Comparison of ENCODE assay signal across 8 cellular contexts in the genomic region with DNA sequence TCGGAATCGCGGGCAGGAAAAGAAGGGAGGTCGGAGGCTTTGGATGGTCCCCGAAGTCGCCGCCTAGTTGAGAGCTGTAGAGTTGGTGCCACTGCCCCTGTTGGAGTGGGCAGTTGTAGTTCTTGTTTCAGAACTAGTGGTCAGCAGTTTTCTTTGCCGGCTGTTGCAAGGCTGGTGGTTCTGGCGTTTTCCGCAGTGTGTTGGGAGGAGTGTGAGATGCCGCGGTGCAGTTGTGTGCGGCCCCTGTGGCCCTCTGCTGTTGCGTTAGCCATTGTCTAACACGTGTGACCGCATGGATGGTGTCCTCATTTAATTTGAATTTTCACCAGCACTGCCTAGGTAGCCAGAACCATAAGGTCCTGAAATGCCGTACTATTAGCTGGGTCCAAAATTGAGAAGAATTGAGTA. TPM values are rescaled to one million over a fixed set of nuclear protein-coding genes. Genes with fewer than 3 reads are reported as not detected.
A peak's percentile ranks its signal among the peaks of the same experiment; 100 is the strongest.
DNase-seq lines count a peak whose midpoint lies in the region; ATAC-seq and TF ChIP-seq lines count a peak whose summit lies in the region.

No MANE protein-coding gene starts in this region.

- peaks cover 61% of the 10 kb centered on the region for H3K79me2 ChIP-seq in GM23338 (replicated peaks; ENCODE audit: insufficient read depth)

- H3K36me3 Mint-ChIP-seq in GM23338 (ENCODE audit: low read depth) = peaks cover 24% of the 10 kb centered on the region; the same call in 2 of the 3 replicates
- H3K36me3 Mint-ChIP-seq in T-cell = peaks cover 21% of the 10 kb centered on the region

- peaks cover 56% of the 10 kb centered on the region for H4K20me1 ChIP-seq in GM23338 (replicated peaks; ENCODE audit: insufficient read depth)

- H3K4me3 Mint-ChIP-seq in GM23338 (peak overlapping the region; percentile 98), T-cell (peak overlapping the region; percentile 93 to 94 (median 94))

- H3K4me1 Mint-ChIP-seq in GM23338 (peaks cover 39% of the 10 kb centered on the region), T-cell (peaks cover 60 to 72% (median 65%) of the 10 kb centered on the region in 3 donors)

- peak overlapping the region; percentile 99 for H3K4me2 ChIP-seq in GM23338

- no peaks in the 10 kb centered on the region for H3K36me3 ChIP-seq in GM23338 (ENCODE audit: insufficient read depth)

- H3K27ac Mint-ChIP-seq in GM23338 (peak overlapping the region; percentile 98), T-cell (peak overlapping the region; percentile 91)

- CTCF ChIA-PET in T-cell (lab: Charles Lee) = no interaction called here

- DNase-seq in GM23338 (ENCODE audit: low spot score) (no peak), T-cell (no peak), foreskin keratinocyte (no peak), pons (ENCODE audit: low spot score) (peak; percentile 56), D341Med (ENCODE audit: low spot score) (no peak), NCI-H345 treated with DMSO at 0.1 percent for 48 hours (lab: John Stamatoyannopoulos, UW; ENCODE audit: unreplicated experiment) (no peak), NCI-H510A (lab: John Stamatoyannopoulos, UW) (no peak)
- DNase-seq in activated effector memory CD4-positive, alpha-beta T cell treated with Interleukin-2 at 50 U/mL for 16 hours = no peak

- H3K4me1 ChIP-seq in GM23338 (ENCODE audit: insufficient read depth) (peaks cover 23% of the 10 kb centered on the region), foreskin keratinocyte (peaks cover 39% of the 10 kb centered on the region)

- TF ChIP-seq CTCF in GM23338 (conservative IDR thresholded peaks at IDR 0.05; ENCODE audit: low read depth in 2 of 2) = no peak
- no peak for TF ChIP-seq CTCF in foreskin keratinocyte (conservative IDR thresholded peaks at IDR 0.05)

- peaks cover 22% of the 10 kb centered on the region for H3K27me3 Mint-ChIP-seq in GM23338 (ENCODE audit: insufficient read depth, low read depth, poor library complexity)
- no peaks in the 10 kb centered on the region for H3K27me3 Mint-ChIP-seq in T-cell

- H3K9me3 Mint-ChIP-seq in GM23338 (no peaks in the 10 kb centered on the region), T-cell (no peaks in the 10 kb centered on the region)

- POLR2A ChIA-PET in T-cell (lab: Charles Lee) = interaction anchor here in 1 of 2 donors (0.6 to 2.2 kb wide), 3 partner anchors 15 to 1383 kb away, joined by 3 to 5 read pairs (median 4); no protein-coding TSS in a partner anchor

- peak overlapping the region; percentile 93 for H3K4me3 ChIP-seq in GM23338

- no peaks in the 10 kb centered on the region for H3F3A ChIP-seq in GM23338 (replicated peaks; ENCODE audit: low read depth)

- no peak; the same call in 2 of the 3 replicates for ATAC-seq in GM23338
- ATAC-seq in T-cell (replicated peaks in 1 of 4) = no peak
- no peak for ATAC-seq in foreskin keratinocyte

- H3K27ac ChIP-seq in GM23338 (ENCODE audit: low read depth) = no peak overlapping the region
- H3K27ac ChIP-seq in foreskin keratinocyte = peak overlapping the region; percentile 95

- H3K27me3 ChIP-seq in GM23338 (ENCODE audit: insufficient read depth) = peaks cover 30% of the 10 kb centered on the region
- no peaks in the 10 kb centered on the region for H3K27me3 ChIP-seq in foreskin keratinocyte

- no peaks in the 10 kb centered on the region for H3K9me2 ChIP-seq in GM23338 (ENCODE audit: insufficient read depth)

- no peak overlapping the region for H2AFZ ChIP-seq in GM23338

TF ChIP-seq in GM23338, 12 proteins besides CTCF, POLR2A, EP300 and RAD21 (continues in another document):
- TF ChIP-seq, protein P1, sequence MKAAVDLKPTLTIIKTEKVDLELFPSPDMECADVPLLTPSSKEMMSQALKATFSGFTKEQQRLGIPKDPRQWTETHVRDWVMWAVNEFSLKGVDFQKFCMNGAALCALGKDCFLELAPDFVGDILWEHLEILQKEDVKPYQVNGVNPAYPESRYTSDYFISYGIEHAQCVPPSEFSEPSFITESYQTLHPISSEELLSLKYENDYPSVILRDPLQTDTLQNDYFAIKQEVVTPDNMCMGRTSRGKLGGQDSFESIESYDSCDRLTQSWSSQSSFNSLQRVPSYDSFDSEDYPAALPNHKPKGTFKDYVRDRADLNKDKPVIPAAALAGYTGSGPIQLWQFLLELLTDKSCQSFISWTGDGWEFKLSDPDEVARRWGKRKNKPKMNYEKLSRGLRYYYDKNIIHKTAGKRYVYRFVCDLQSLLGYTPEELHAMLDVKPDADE (IDR thresholded peaks at IDR 0.05) = no peak
- no peak for TF ChIP-seq JUNB (IDR thresholded peaks at IDR 0.05; ENCODE audit: unreplicated experiment)
- no peak for TF ChIP-seq ZNF114 (CRISPR knock-in tag; IDR thresholded peaks at IDR 0.05)
- TF ChIP-seq ZNF331 (CRISPR knock-in tag; IDR thresholded peaks at IDR 0.05; ENCODE audit: low read depth) = no peak
- no peak for TF ChIP-seq CREB1 (CRISPR knock-in tag; IDR thresholded peaks at IDR 0.05; ENCODE audit: low read depth)
- TF ChIP-seq NANOG (IDR thresholded peaks at IDR 0.05; ENCODE audit: borderline replicate concordance) = no peak
- TF ChIP-seq EZH2 (IDR thresholded peaks at IDR 0.05; ENCODE audit: low read depth, unreplicated experiment) = no peak

RNA-seq across cellular contexts. Expression of a gene that starts 1.4 kb away (rescaled TPM):
- 199 and 210 TPM in 2 replicates for total RNA-seq in GM23338 (2014; rRNA removed; shearing (Covaris generic))
- polyA plus RNA-seq in GM23338 (2016; fragmentation: Nextera tagmentation; extraction: Ambion mirVana) (292 and 306 TPM in 2 replicates), foreskin keratinocyte (384 and 386 TPM in 2 replicates)
- total RNA-seq in T-cell (100 to 1,000 TPM; 232 to 309 (median 258) TPM), foreskin keratinocyte (273 and 306 TPM in 2 replicates)

RNA-seq across cellular contexts. Expression of a gene that starts 19.2 kb away (rescaled TPM):
- 11.3 and 14.0 TPM in 2 replicates for total RNA-seq in GM23338 (2014; rRNA removed; shearing (Covaris generic))
- polyA plus RNA-seq in GM23338 (2016; fragmentation: Nextera tagmentation; extraction: Ambion mirVana) = 67.6 and 75.9 TPM in 2 replicates
- total RNA-seq in T-cell = 10 to 100 TPM; 19.7 to 34.0 (median 32.3) TPM
- 21.2 and 22.8 TPM in 2 replicates for total RNA-seq in foreskin keratinocyte
- polyA plus RNA-seq in foreskin keratinocyte = 32.8 and 34.0 TPM in 2 replicates

RNA-seq across cellular contexts. Expression of a gene that starts 25.2 kb away (rescaled TPM):
- 81.2 and 92.4 TPM in 2 replicates for total RNA-seq in GM23338 (2014; rRNA removed; shearing (Covaris generic))
- 172 and 182 TPM in 2 replicates for polyA plus RNA-seq in GM23338 (2016; fragmentation: Nextera tagmentation; extraction: Ambion mirVana)
- total RNA-seq in T-cell = 10 to 100 TPM; 49.7 to 63.5 (median 55.9) TPM
- 73.6 and 77.5 TPM in 2 replicates for total RNA-seq in foreskin keratinocyte
- 105 and 111 TPM in 2 replicates for polyA plus RNA-seq in foreskin keratinocyte

RNA-seq across cellular contexts. Expression of a gene that starts 56.2 kb away (rescaled TPM):
- 84.0 and 87.5 TPM in 2 replicates for total RNA-seq in GM23338 (2014; rRNA removed; shearing (Covaris generic))
- polyA plus RNA-seq in GM23338 (2016; fragmentation: Nextera tagmentation; extraction: Ambion mirVana) = 104 and 121 TPM in 2 replicates
- 100 to 1,000 TPM; 201 to 318 (median 223) TPM for total RNA-seq in T-cell
- 424 and 441 TPM in 2 replicates for total RNA-seq in foreskin keratinocyte
- 603 and 671 TPM in 2 replicates for polyA plus RNA-seq in foreskin keratinocyte
